8 cellular contexts compared by ENCODE assay signal in the genomic region with DNA sequence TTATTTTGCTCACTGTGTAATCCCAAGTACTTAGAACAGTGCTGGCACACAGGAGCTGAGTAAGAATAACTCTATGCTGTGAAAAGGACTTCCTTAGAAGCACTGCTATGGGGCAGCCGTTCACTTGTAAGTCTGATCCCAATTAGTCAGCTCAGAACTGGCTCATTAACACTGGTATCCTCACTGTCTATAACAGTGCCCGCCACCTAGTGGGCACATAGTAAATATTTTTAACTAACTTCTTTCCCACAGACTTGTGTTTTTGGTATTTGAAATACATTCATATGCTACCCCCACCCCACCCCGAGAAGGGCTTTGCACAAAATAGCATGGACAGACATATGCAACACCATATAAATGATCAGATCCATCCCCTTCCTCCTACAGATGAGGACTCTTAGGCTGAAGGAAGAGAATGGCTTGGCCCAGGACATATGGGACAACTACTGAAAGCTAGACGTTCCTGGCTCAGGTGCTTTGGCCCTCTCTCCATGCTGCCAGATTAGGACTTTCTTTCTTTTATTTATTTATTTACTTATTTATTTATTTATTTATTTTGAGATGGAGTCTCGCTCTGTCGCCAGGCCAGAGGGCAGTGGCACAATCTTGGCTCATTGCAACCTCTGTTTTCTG. TPM values are rescaled to one million over a fixed set of nuclear protein-coding genes. Genes with fewer than 3 reads are reported as not detected.
DNase-seq lines count a peak whose midpoint lies in the region; ATAC-seq and TF ChIP-seq lines count a peak whose summit lies in the region.

No MANE protein-coding gene starts in this region.

- H3K4me1 Mint-ChIP-seq in natural killer cell treated with Interleukin-12 subunit alpha and Interleukin-12 subunit beta and Interleukin-15 and Interleukin-18, amount 100 ng/mL, for 72 hours (ENCODE audit: low read depth in 2 of 2) = peaks cover 0 to 4% of the 10 kb centered on the region in 2 donors

- H3K36me3 Mint-ChIP-seq in natural killer cell treated with Interleukin-12 subunit alpha and Interleukin-12 subunit beta and Interleukin-15 and Interleukin-18, amount 100 ng/mL, for 72 hours = no peaks in the 10 kb centered on the region

- peak; percentile 66 for TF ChIP-seq CTCF in AG10803 (conservative IDR thresholded peaks at IDR 0.05; ENCODE audit: low read length)
- TF ChIP-seq CTCF in esophagus squamous epithelium (IDR thresholded peaks at IDR 0.05) = peak; percentile 44 to 69 (median 54)
- TF ChIP-seq CTCF in uterus (IDR thresholded peaks at IDR 0.05) = peak; percentile 43 to 64 (median 59)

- H3K9me3 Mint-ChIP-seq in natural killer cell treated with Interleukin-12 subunit alpha and Interleukin-12 subunit beta and Interleukin-15 and Interleukin-18, amount 100 ng/mL, for 72 hours = no peaks in the 10 kb centered on the region

- DNase-seq in AG10803 (ENCODE audit: low read depth) (peak; percentile 68), NCI-H446 (lab: John Stamatoyannopoulos, UW) (peak; percentile 42 to 50), esophagus squamous epithelium (lab: John Stamatoyannopoulos, UW) (no peak), uterus (peak; percentile 29 to 51)
- peak; percentile 26 to 51 for DNase-seq in activated CD4-positive, alpha-beta T cell treated with anti-CD3 and anti-CD28 coated beads, Interleukin-2, amount 50 U/mL, for 48 hours
- DNase-seq in natural killer cell treated with Interleukin-12 subunit alpha and Interleukin-12 subunit beta and Interleukin-15 and Interleukin-18, amount 100 ng/mL, for 72 hours (ENCODE audit: low spot score) = no peak

- H3K9me3 ChIP-seq in esophagus squamous epithelium (no peaks in the 10 kb centered on the region), uterus (no peaks in the 10 kb centered on the region)

- H3K4me1 ChIP-seq in esophagus squamous epithelium (peaks cover 0 to 6% (median 0%) of the 10 kb centered on the region in 3 donors), uterus (peaks cover 0 to 5% of the 10 kb centered on the region in 2 donors)

- H3K27me3 Mint-ChIP-seq in natural killer cell treated with Interleukin-12 subunit alpha and Interleukin-12 subunit beta and Interleukin-15 and Interleukin-18, amount 100 ng/mL, for 72 hours = peaks cover 0 to 4% of the 10 kb centered on the region in 2 donors

- H3K4me3 Mint-ChIP-seq in natural killer cell treated with Interleukin-12 subunit alpha and Interleukin-12 subunit beta and Interleukin-15 and Interleukin-18, amount 100 ng/mL, for 72 hours = no peak overlapping the region

- H3K27me3 ChIP-seq in esophagus squamous epithelium (no peaks in the 10 kb centered on the region), uterus (no peaks in the 10 kb centered on the region)

- peak; percentile 16 for ATAC-seq in GM18858 (IDR thresholded peaks at IDR 0.05; ENCODE audit: unreplicated experiment)
- ATAC-seq in HG03139 (IDR thresholded peaks at IDR 0.05; ENCODE audit: unreplicated experiment) = peak; percentile 38
- peak; percentile 73 to 77 for ATAC-seq in natural killer cell treated with Interleukin-12 subunit alpha and Interleukin-12 subunit beta and Interleukin-15 and Interleukin-18, amount 100 ng/mL, for 72 hours

- H3K27ac Mint-ChIP-seq in natural killer cell treated with Interleukin-12 subunit alpha and Interleukin-12 subunit beta and Interleukin-15 and Interleukin-18, amount 100 ng/mL, for 72 hours = no peak overlapping the region

- intact Hi-C loops in esophagus squamous epithelium (cut with DNase I) (no loop called here), uterus (cut with DNase I; ENCODE audit: low total_unique reads) (loop anchor here (10.0 kb wide), 1 partner anchor 241 kb away; no protein-coding TSS in a partner anchor)

- TF ChIP-seq POLR2A in esophagus squamous epithelium (IDR thresholded peaks at IDR 0.05) (no peak), uterus (IDR thresholded peaks at IDR 0.05) (no peak)

- H3K27ac ChIP-seq in esophagus squamous epithelium = peak overlapping the region in 2 of 4 donors; percentile 25 to 27
- peak overlapping the region in 1 of 2 donors; percentile 2 for H3K27ac ChIP-seq in uterus

- 48 to 52% methylated on average over 6 of the region's 6 CpGs for WGBS in esophagus squamous epithelium, 2 donors

- H3K4me3 ChIP-seq in AG10803 (ENCODE audit: low read length) (no peak overlapping the region), esophagus squamous epithelium (no peak overlapping the region), uterus (no peak overlapping the region)

- H3K36me3 ChIP-seq in esophagus squamous epithelium = peaks cover 0 to 85% (median under 1%) of the 10 kb centered on the region in 3 donors
- H3K36me3 ChIP-seq in uterus = no peaks in the 10 kb centered on the region

RNA-seq across cellular contexts. Expression of a gene that starts 47.1 kb away (rescaled TPM):
- 100 to 1,000 TPM; 134 to 468 (median 175) TPM for total RNA-seq in esophagus squamous epithelium
- 10 to 100 TPM in 1 of 2 donors, 1 to 10 TPM in 1; 6.0 to 10.1 TPM for total RNA-seq in natural killer cell treated with Interleukin-12 subunit alpha and Interleukin-12 subunit beta and Interleukin-15 and Interleukin-18, amount 100 ng/mL, for 72 hours
- 100 to 1,000 TPM; 307 to 809 (median 516) TPM for total RNA-seq in uterus

Comparison
In these comparisons a context has a peak if more than half of its experiments do, and no peak if none do; other contexts are left out.
1. DNase-seq: peak in AG10803 (single experiment), NCI-H446 (2 of 2), activated CD4-positive, alpha-beta T cell treated with anti-CD3 and anti-CD28 coated beads, Interleukin-2, amount 50 U/mL, for 48 hours (2 of 2) and uterus (2 of 2); none in esophagus squamous epithelium (single experiment) and natural killer cell treated with Interleukin-12 subunit alpha and Interleukin-12 subunit beta and Interleukin-15 and Interleukin-18, amount 100 ng/mL, for 72 hours (single experiment).
2. ATAC-seq: peak in every context shown above with its lines; median percentile 75 in natural killer cell treated with Interleukin-12 subunit alpha and Interleukin-12 subunit beta and Interleukin-15 and Interleukin-18, amount 100 ng/mL, for 72 hours; 38 in HG03139; 16 in GM18858.
3. RNA of a gene that starts 47.1 kb away (total RNA-seq): 307 to 809 TPM in uterus and 134 to 468 TPM in esophagus squamous epithelium; 6.0 to 10.1 TPM in natural killer cell treated with Interleukin-12 subunit alpha and Interleukin-12 subunit beta and Interleukin-15 and Interleukin-18, amount 100 ng/mL, for 72 hours; every median in the first group is over 10 times any median in the second.
4. Peak in every context shown above with its lines, with median percentiles within 50 percentile points of each other: CTCF ChIP-seq.